Comparison of ENCODE assay signal across 18 cellular contexts in genomic region chr1:83689900-83690868, GRCh38.
"Had no signal": no experiment of that assay in that cellular context is flagged by ENCODE, and none has a peak within 500 bp of the region (broad histone marks: within the 10 kb centered on the region; RNA-seq: fewer than 3 reads in every experiment).

No MANE protein-coding gene starts in this region.

- H3K4me1 Mint-ChIP-seq: activated T-helper 17 cell treated with anti-CD3 and anti-CD28 coated beads, Interleukin-2, amount 50 U/mL, for 72 hours had no signal

- H3K4me1 ChIP-seq: colonic mucosa had no signal

- H3K4me3 Mint-ChIP-seq: activated CD4-positive, alpha-beta T cell treated with anti-CD3 and anti-CD28 coated beads, Interleukin-2, amount 10 ng/mL, durations not matched to agents 7 days and 5 days; activated naive CD4-positive, alpha-beta T cell treated with anti-CD3 and anti-CD28 coated beads for 36 hours; activated naive CD8-positive, alpha-beta T cell treated with anti-CD3 and anti-CD28 coated beads, Interleukin-2, amount 50 U/mL, for 24 hours; activated T-helper 17 cell treated with anti-CD3 and anti-CD28 coated beads, Interleukin-2, amount 50 U/mL, for 72 hours; brain; stimulated activated naive B cell treated with anti-CD40 and anti-IgM and Interleukin-4, amounts not matched to agents 10 μg/mL and 1 μg/mL and 100 μg/mL, for 72 hours had no signal

- H3K27me3 ChIP-seq: colonic mucosa, hepatocyte, right atrium auricular region had no signal

- H3K27ac ChIP-seq: colonic mucosa, hepatocyte, right atrium auricular region had no signal

- H3K9me3 ChIP-seq: colonic mucosa, right atrium auricular region had no signal

- H3K27ac Mint-ChIP-seq: activated CD4-positive, alpha-beta T cell treated with anti-CD3 and anti-CD28 coated beads, Interleukin-2, amount 10 ng/mL, durations not matched to agents 7 days and 5 days; activated naive CD4-positive, alpha-beta T cell treated with anti-CD3 and anti-CD28 coated beads for 36 hours; activated naive CD8-positive, alpha-beta T cell treated with anti-CD3 and anti-CD28 coated beads, Interleukin-2, amount 50 U/mL, for 24 hours; activated T-helper 17 cell treated with anti-CD3 and anti-CD28 coated beads, Interleukin-2, amount 50 U/mL, for 72 hours; brain; stimulated activated naive B cell treated with anti-CD40 and anti-IgM and Interleukin-4, amounts not matched to agents 10 μg/mL and 1 μg/mL and 100 μg/mL, for 72 hours had no signal

- DNase-seq: activated CD4-positive, alpha-beta T cell treated with anti-CD3 and anti-CD28 coated beads, Interleukin-2, amount 10 ng/mL, durations not matched to agents 7 days and 5 days; activated CD8-positive, alpha-beta memory T cell treated with anti-CD3 and anti-CD28 coated beads for 24 hours; activated naive CD4-positive, alpha-beta T cell treated with anti-CD3 and anti-CD28 coated beads for 36 hours; activated naive CD8-positive, alpha-beta T cell treated with anti-CD3 and anti-CD28 coated beads, Interleukin-2, amount 50 U/mL, for 24 hours; central memory CD4-positive, alpha-beta T cell; colonic mucosa; islet precursor cell; posterior cingulate gyrus; stimulated activated CD4-positive, alpha-beta T cell treated with anti-CD3 and anti-CD28 coated beads, Interleukin-15, amount 100 ng/mL, for 24 hours; stimulated activated CD4-positive, alpha-beta T cell treated with anti-CD3 and anti-CD28 coated beads, Interleukin-4, amount 100 ng/mL, for 1 hour; stimulated activated naive B cell treated with anti-CD40 and anti-IgM and Interleukin-4, amounts not matched to agents 10 μg/mL and 1 μg/mL and 100 μg/mL, for 72 hours; substantia nigra; trophoblast cell had no signal

- H2AFZ ChIP-seq: hepatocyte had no signal

- H3K9me3 Mint-ChIP-seq: activated T-helper 17 cell treated with anti-CD3 and anti-CD28 coated beads, Interleukin-2, amount 50 U/mL, for 72 hours had no signal

- H3K27me3 Mint-ChIP-seq: activated CD4-positive, alpha-beta T cell treated with anti-CD3 and anti-CD28 coated beads, Interleukin-2, amount 10 ng/mL, durations not matched to agents 7 days and 5 days; activated T-helper 17 cell treated with anti-CD3 and anti-CD28 coated beads, Interleukin-2, amount 50 U/mL, for 72 hours; brain had no signal

- H3K79me2 ChIP-seq: hepatocyte had no signal

- H3K4me2 ChIP-seq: hepatocyte had no signal

- H3K4me3 ChIP-seq: colonic mucosa, hepatocyte, right atrium auricular region, skin epidermis had no signal

- ATAC-seq: activated naive CD8-positive, alpha-beta T cell treated with anti-CD3 and anti-CD28 coated beads, Interleukin-2, amount 50 U/mL, for 24 hours; activated T-helper 17 cell treated with anti-CD3 and anti-CD28 coated beads, Interleukin-2, amount 50 U/mL, for 72 hours had no signal

- H3K36me3 ChIP-seq: colonic mucosa, right atrium auricular region had no signal
